Comparison of ENCODE assay signal across 8 cellular contexts in genomic region chr5:89396262-89396975, GRCh38.
DNase-seq lines count a peak whose midpoint lies in the region; ATAC-seq and TF ChIP-seq lines count a peak whose summit lies in the region.

No MANE protein-coding gene starts in this region.

- H3K27ac ChIP-seq in lower lobe of right lung = peak overlapping the region; percentile 66
- no peak overlapping the region for H3K27ac ChIP-seq in A673 (ENCODE audit: low read depth, low read length, poor library complexity, severe bottlenecking)

- H3K4me3 ChIP-seq in lower lobe of right lung = peak overlapping the region; percentile 1
- no peak overlapping the region for H3K4me3 ChIP-seq in A673 (ENCODE audit: low read depth, low read length, poor library complexity, severe bottlenecking)

- CTCF ChIA-PET in A673 (lab: Charles Lee) = no interaction called here

- no peak overlapping the region for H3K27ac Mint-ChIP-seq in T-helper 17 cell

- TF ChIP-seq CTCF in lower lobe of right lung (IDR thresholded peaks at IDR 0.05) = no peak
- TF ChIP-seq CTCF in A673 (conservative IDR thresholded peaks at IDR 0.05; ENCODE audit: low read depth, low read length) = no peak

- no peaks in the 10 kb centered on the region for H3K4me1 Mint-ChIP-seq in T-helper 17 cell

- no peaks in the 10 kb centered on the region for H3K36me3 Mint-ChIP-seq in T-helper 17 cell (ENCODE audit: low read depth)

- H3K9me3 ChIP-seq in T-helper 17 cell (ENCODE audit: control insufficient read depth, low read length, poor library complexity, severe bottlenecking) (no peaks in the 10 kb centered on the region), lower lobe of right lung (no peaks in the 10 kb centered on the region), A673 (ENCODE audit: low read depth, low read length, poor library complexity, severe bottlenecking) (no peaks in the 10 kb centered on the region)

- H3K27me3 ChIP-seq in lower lobe of right lung (ENCODE audit: low read depth) (no peaks in the 10 kb centered on the region), A673 (replicated peaks; ENCODE audit: insufficient read depth, low read depth, low read length, poor library complexity) (no peaks in the 10 kb centered on the region)

- no peaks in the 10 kb centered on the region for H3K27me3 Mint-ChIP-seq in T-helper 17 cell

- H3K36me3 ChIP-seq in lower lobe of right lung = no peaks in the 10 kb centered on the region
- H3K36me3 ChIP-seq in A673 (ENCODE audit: insufficient read depth, low read length, poor library complexity, severe bottlenecking) = no peaks in the 10 kb centered on the region

- H3K4me3 Mint-ChIP-seq in T-helper 17 cell = no peak overlapping the region

- ATAC-seq in GM18502 (IDR thresholded peaks at IDR 0.05; ENCODE audit: poor library complexity, unreplicated experiment) = peak; percentile 58
- peak; percentile 53 for ATAC-seq in HG02938 (IDR thresholded peaks at IDR 0.05; ENCODE audit: unreplicated experiment)
- ATAC-seq in T-helper 17 cell = peak; percentile 25
- ATAC-seq in lower lobe of right lung = peak; percentile 82 to 85

- BruUV-seq in A673 (replicated peaks; lab: Mats Ljungman, UMichigan) = no TSS peak

- intact Hi-C loops in lower lobe of right lung (cut with DNase I) (no loop called here), A673 (cut with micrococcal nuclease; ENCODE audit: unreplicated experiment) (no loop called here)

- DNase-seq in T-helper 17 cell (no peak), lower lobe of right lung (no peak), epidermal melanocyte (ENCODE audit: insufficient read length, low spot score) (no peak), COR-L47 (lab: John Stamatoyannopoulos, UW) (no peak), A673 (ENCODE audit: low spot score) (no peak)
- DNase-seq in stimulated activated CD4-positive, alpha-beta T cell treated with anti-CD3 and anti-CD28 coated beads, Interleukin-4, amount 100 ng/mL, for 1 hour = no peak

- POLR2A ChIA-PET in A673 (lab: Charles Lee; ENCODE audit: low non-redundant PET) = no interaction called here

- H3K4me1 ChIP-seq in lower lobe of right lung (peaks cover 20% of the 10 kb centered on the region), A673 (ENCODE audit: insufficient read depth, low read length, poor library complexity, severe bottlenecking) (no peaks in the 10 kb centered on the region)

Comparison
In these comparisons a context has a peak if more than half of its experiments do, and no peak if none do; other contexts are left out.
1. ATAC-seq: peak in every context shown above with its lines; median percentile 84 in lower lobe of right lung; 58 in GM18502; 53 in HG02938; 25 in T-helper 17 cell.